In genomic region chr9:110580850-110581249, GRCh38 we compare ENCODE assay signal across 21 cellular contexts. TPM values are rescaled to one million over a fixed set of nuclear protein-coding genes. Genes with fewer than 3 reads are reported as not detected.
A peak's percentile ranks its signal among the peaks of the same experiment; 100 is the strongest.
DNase-seq lines count a peak whose midpoint lies in the region; ATAC-seq, FAIRE-seq and TF ChIP-seq lines count a peak whose summit lies in the region.
"Had no signal": no experiment of that assay in that cellular context is flagged by ENCODE, and none has a peak within 500 bp of the region (broad histone marks: within the 10 kb centered on the region; RNA-seq: fewer than 3 reads in every experiment).

No MANE protein-coding gene starts in this region.

- no peaks in the 10 kb centered on the region for H3K79me1 ChIP-seq in mesendoderm (ENCODE audit: low read length)

- no peak overlapping the region for H3K4ac ChIP-seq in mesendoderm (ENCODE audit: low read depth, low read length)

- H3K23ac ChIP-seq in mesendoderm (ENCODE audit: low read length) = no peak overlapping the region

- H3K18ac ChIP-seq in mesendoderm (ENCODE audit: low read length) = peak overlapping the region; percentile 57

- H3K27me3 ChIP-seq in left ventricle myocardium inferior (ENCODE audit: low read depth) (peaks cover 83% of the 10 kb centered on the region), heart left ventricle (peaks cover 4 to 58% (median 22%) of the 10 kb centered on the region in 9 donors), esophagus muscularis mucosa (peaks cover 0 to 20% (median 5%) of the 10 kb centered on the region in 4 donors), mesendoderm (ENCODE audit: insufficient read depth, low read length, poor library complexity) (no peaks in the 10 kb centered on the region), gastrocnemius medialis (peaks cover 12 to 29% (median 23%) of the 10 kb centered on the region in 3 donors)

- H3K9me3 ChIP-seq in left ventricle myocardium inferior (replicated peaks) (peaks cover 22% of the 10 kb centered on the region), heart left ventricle (peaks cover 0 to 5% (median 0%) of the 10 kb centered on the region in 12 donors), esophagus muscularis mucosa (peaks cover 0 to 4% (median 0%) of the 10 kb centered on the region in 4 donors), gastrocnemius medialis (no peaks in the 10 kb centered on the region)
- H3K9me3 ChIP-seq: upper lobe of left lung had no signal

- H2BK5ac ChIP-seq in mesendoderm (ENCODE audit: low read length) = no peak overlapping the region

- DNase-seq in left ventricle myocardium inferior (no peak), heart left ventricle (no peak), esophagus muscularis mucosa (ENCODE audit: extremely low spot score) (no peak), mesendoderm (no peak), urothelium cell line (ENCODE audit: low spot score) (peak; percentile 39), gastrocnemius medialis (no peak)
- DNase-seq in activated CD8-positive, alpha-beta memory T cell treated with anti-CD3 and anti-CD28 coated beads, Interleukin-2, amount 50 U/mL, for 48 hours = no peak
- DNase-seq: activated CD4-positive, alpha-beta T cell treated with anti-CD3 and anti-CD28 coated beads, Interleukin-2, amount 10 ng/mL, durations not matched to agents 7 days and 5 days; activated T-cell treated with anti-CD3 and anti-CD28 coated beads, Interleukin-2, amount 50 U/mL, for 4 hours; CD4-positive, alpha-beta T cell; H7; hypothalamus; naive thymus-derived CD4-positive, alpha-beta T cell; NCI-H1694 treated with DMSO at 0.1 percent for 48 hours; NCI-H510A; stimulated activated CD4-positive, alpha-beta T cell treated with anti-CD3 and anti-CD28 coated beads, Interleukin-4, amount 100 ng/mL, for 24 hours; upper lobe of left lung had no signal

- H3K4me3 ChIP-seq in left ventricle myocardium inferior (peak overlapping the region; percentile 69), heart left ventricle (peak overlapping the region in 2 of 12 donors; percentile 62 to 76), esophagus muscularis mucosa (peak overlapping the region in 2 of 4 donors; percentile 61 to 77), mesendoderm (ENCODE audit: low read length) (no peak overlapping the region), gastrocnemius medialis (peak overlapping the region in 1 of 4 donors; percentile 52)

- no peaks in the 10 kb centered on the region for H3K36me3 ChIP-seq in left ventricle myocardium inferior
- no peaks in the 10 kb centered on the region for H3K36me3 ChIP-seq in heart left ventricle
- no peaks in the 10 kb centered on the region for H3K36me3 ChIP-seq in esophagus muscularis mucosa
- no peaks in the 10 kb centered on the region for H3K36me3 ChIP-seq in mesendoderm (ENCODE audit: control insufficient read depth, insufficient read depth, low read length)
- H3K36me3 ChIP-seq in gastrocnemius medialis = no peaks in the 10 kb centered on the region
- H3K36me3 ChIP-seq: upper lobe of left lung had no signal

- H3K4me2 ChIP-seq in mesendoderm (ENCODE audit: low read length) = no peak overlapping the region

- ATAC-seq in heart left ventricle = no peak
- ATAC-seq in GM18498 (IDR thresholded peaks at IDR 0.05; ENCODE audit: unreplicated experiment) = no peak
- no peak for ATAC-seq in gastrocnemius medialis
- ATAC-seq: activated T-cell treated with anti-CD3 and anti-CD28 coated beads, Interleukin-2, amount 50 U/mL, for 4 hours; left lobe of liver; naive thymus-derived CD4-positive, alpha-beta T cell had no signal

- H3K4me1 ChIP-seq in left ventricle myocardium inferior (peaks cover 19% of the 10 kb centered on the region), heart left ventricle (peaks cover 0 to 18% (median 5%) of the 10 kb centered on the region in 12 donors), esophagus muscularis mucosa (peaks cover 11 to 21% (median 20%) of the 10 kb centered on the region in 4 donors), mesendoderm (ENCODE audit: control insufficient read depth, low read depth, low read length) (peaks cover 12% of the 10 kb centered on the region), gastrocnemius medialis (no peaks in the 10 kb centered on the region)

- no peak overlapping the region for H4K5ac ChIP-seq in mesendoderm (ENCODE audit: low read length)

- H3K27ac ChIP-seq in left ventricle myocardium inferior (replicated peaks) = peak overlapping the region; percentile 80
- H3K27ac ChIP-seq in heart left ventricle = peak overlapping the region in 1 of 12 donors; percentile 88
- H3K27ac ChIP-seq in esophagus muscularis mucosa (replicated peaks in 1 of 4) = peak overlapping the region; percentile 82 to 83 (median 82)
- no peak overlapping the region for H3K27ac ChIP-seq in mesendoderm (ENCODE audit: low read depth, low read length)
- H3K27ac ChIP-seq in gastrocnemius medialis = peak overlapping the region in 1 of 4 donors; percentile 74

- 76 to 87% (median 80%) methylated on average over 6 of the region's 6 CpGs for WGBS in heart left ventricle, 4 donors
- 65% methylated on average over 6 of the region's 6 CpGs for WGBS in esophagus muscularis mucosa
- no CpG with 5 or more reads among the region's 6 CpGs for WGBS in mesendoderm (ENCODE audit: extremely low coverage, insufficient coverage, low lambda C conversion rate)

- no peaks in the 10 kb centered on the region for H3K79me2 ChIP-seq in mesendoderm (ENCODE audit: control insufficient read depth, insufficient read depth, low read length)

- TF ChIP-seq POLR2A in heart left ventricle (IDR thresholded peaks at IDR 0.05) = no peak
- no peak for TF ChIP-seq POLR2A in esophagus muscularis mucosa (IDR thresholded peaks at IDR 0.05; ENCODE audit: low read depth)
- TF ChIP-seq POLR2A in gastrocnemius medialis (IDR thresholded peaks at IDR 0.05) = no peak

- no peak overlapping the region for H3K9ac ChIP-seq in mesendoderm (ENCODE audit: low read length)

- no peak for TF ChIP-seq EP300 in esophagus muscularis mucosa (IDR thresholded peaks at IDR 0.05)

- intact Hi-C loops in left ventricle myocardium inferior (cut with micrococcal nuclease) (no loop called here), heart left ventricle (cut with DNase I) (loop anchor here in 7 of 10 donors (1.0 to 10.0 kb wide), 5 partner anchors 10 to 129 kb away; no protein-coding TSS in a partner anchor), esophagus muscularis mucosa (cut with DNase I) (loop anchor here (5.0 kb wide), 1 partner anchor 129 kb away; no protein-coding TSS in a partner anchor), gastrocnemius medialis (cut with DNase I; ENCODE audit: low total_unique reads) (no loop called here)

- no peak for FAIRE-seq in urothelium cell line (lab: Jason Lieb, UNC)

- no peak overlapping the region for H3K56ac ChIP-seq in mesendoderm (ENCODE audit: low read length)

- no peak overlapping the region for H4K8ac ChIP-seq in mesendoderm (ENCODE audit: low read depth, low read length)

- in situ Hi-C loops in gastrocnemius medialis (cut with MboI; ENCODE audit: low sequenced_read_pairs in 4 of 4) = loop anchor here in 1 of 4 donors (25.0 kb wide), 1 partner anchor 144 kb away; no protein-coding TSS in a partner anchor

- H2AK5ac ChIP-seq in mesendoderm (ENCODE audit: low read length) = no peak overlapping the region

- H2BK120ac ChIP-seq in mesendoderm (ENCODE audit: low read depth, low read length) = no peak overlapping the region

- H2BK15ac ChIP-seq in mesendoderm (replicated peaks; ENCODE audit: low read depth) = peak overlapping the region; percentile 99

- TF ChIP-seq CTCF in left ventricle myocardium inferior (IDR thresholded peaks at IDR 0.05; ENCODE audit: borderline replicate concordance) = no peak
- no peak for TF ChIP-seq CTCF in heart left ventricle (IDR thresholded peaks at IDR 0.05)
- TF ChIP-seq CTCF in esophagus muscularis mucosa (IDR thresholded peaks at IDR 0.05) = no peak
- TF ChIP-seq CTCF in gastrocnemius medialis (IDR thresholded peaks at IDR 0.05 in 4 of 5, conservative IDR thresholded peaks at IDR 0.05 in 1 of 5) = no peak

RNA-seq across cellular contexts. Expression of gene SVEP1, which starts 1.3 kb away (rescaled TPM):
- 8.8 TPM for total RNA-seq in left ventricle myocardium inferior
- total RNA-seq in heart left ventricle = 10 to 100 TPM in 2 of 9 donors, 1 to 10 TPM in 7; 4.1 to 34.4 (median 7.9) TPM
- under 1 TPM; 0.50 to 0.85 TPM for polyA plus RNA-seq in heart left ventricle
- total RNA-seq in esophagus muscularis mucosa = 10 to 100 TPM; 41.9 to 71.6 (median 60.6) TPM
- polyA plus RNA-seq in mesendoderm (2013, experiment 1 of 2) = 0.21 TPM
- polyA plus RNA-seq in mesendoderm (2013, experiment 2 of 2) = 0.20 TPM
- total RNA-seq in gastrocnemius medialis = 10 to 100 TPM in 1 of 4 donors, 1 to 10 TPM in 3; 3.8 to 10.3 (median 6.5) TPM
- total RNA-seq: A172; activated CD4-positive, alpha-beta T cell treated with anti-CD3 and anti-CD28 coated beads, Interleukin-2, amount 10 ng/mL, durations not matched to agents 7 days and 5 days; CD4-positive, alpha-beta T cell; OCI-LY7 had no signal
- polyA plus RNA-seq: naive thymus-derived CD4-positive, alpha-beta T cell had no signal

Comparison
In these comparisons a context has a peak if more than half of its experiments do, and no peak if none do; other contexts are left out.
1. intact Hi-C loops: an anchor here in heart left ventricle (1.0 to 10.0 kb wide) and esophagus muscularis mucosa (5.0 kb wide); none called in left ventricle myocardium inferior and gastrocnemius medialis.